Comparison of ENCODE assay signal across 18 cellular contexts in the genomic region with DNA sequence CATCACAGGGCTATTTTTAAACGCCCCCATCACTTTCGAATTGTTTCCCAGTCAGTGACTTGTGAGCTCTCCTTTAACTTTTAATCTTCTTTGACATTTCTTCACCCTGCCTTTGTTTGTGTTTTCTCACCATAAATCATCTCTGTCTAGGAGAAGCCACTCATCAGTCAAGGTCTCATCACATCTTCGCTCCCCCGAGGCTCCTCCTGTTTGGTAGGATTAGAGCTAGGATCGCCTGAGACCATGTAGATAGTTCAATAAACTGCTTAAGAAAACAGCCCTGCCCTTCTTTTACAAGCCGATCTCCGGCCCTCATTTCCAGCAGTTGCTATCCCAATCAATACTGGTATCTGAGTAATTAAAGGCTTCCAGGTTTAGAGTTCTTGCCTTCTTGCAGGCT.
"Had no signal": no experiment of that assay in that cellular context is flagged by ENCODE, and none has a peak within 500 bp of the region (broad histone marks: within the 10 kb centered on the region; RNA-seq: fewer than 3 reads in every experiment).

No MANE protein-coding gene starts in this region.

- H3K36me3 Mint-ChIP-seq: immature natural killer cell; natural killer cell treated with Interleukin-12 subunit alpha and Interleukin-12 subunit beta and Interleukin-15 and Interleukin-18, amount 100 ng/mL, for 72 hours; stimulated activated naive B cell treated with anti-CD40 and anti-IgM and Interleukin-4, amounts not matched to agents 10 μg/mL and 1 μg/mL and 100 μg/mL, for 72 hours had no signal

- H3K4me1 Mint-ChIP-seq: immature natural killer cell; stimulated activated naive B cell treated with anti-CD40 and anti-IgM and Interleukin-4, amounts not matched to agents 10 μg/mL and 1 μg/mL and 100 μg/mL, for 72 hours; stimulated activated naive CD8-positive, alpha-beta T cell treated with anti-CD3 and anti-CD28 coated beads, Interleukin-15, amount 100 ng/mL, for 72 hours had no signal

- H3K9me3 Mint-ChIP-seq: natural killer cell treated with Interleukin-12 subunit alpha and Interleukin-12 subunit beta and Interleukin-15 and Interleukin-18, amount 100 ng/mL, for 72 hours; stimulated activated naive B cell treated with anti-CD40 and anti-IgM and Interleukin-4, amounts not matched to agents 10 μg/mL and 1 μg/mL and 100 μg/mL, for 72 hours had no signal

- H3K4me3 Mint-ChIP-seq: immature natural killer cell; natural killer cell treated with Interleukin-12 subunit alpha and Interleukin-12 subunit beta and Interleukin-15 and Interleukin-18, amount 100 ng/mL, for 72 hours; stimulated activated naive B cell treated with anti-CD40 and anti-IgM and Interleukin-4, amounts not matched to agents 10 μg/mL and 1 μg/mL and 100 μg/mL, for 72 hours; stimulated activated naive CD8-positive, alpha-beta T cell treated with anti-CD3 and anti-CD28 coated beads, Interleukin-15, amount 100 ng/mL, for 72 hours had no signal

- ATAC-seq: esophagus mucosa; gastrocnemius medialis; left lobe of liver; natural killer cell treated with Interleukin-12 subunit alpha and Interleukin-12 subunit beta and Interleukin-15 and Interleukin-18, amount 100 ng/mL, for 72 hours; psoas muscle; sciatic nerve; stimulated activated naive B cell treated with anti-CD40 and anti-IgM and Interleukin-4, amounts not matched to agents 10 μg/mL and 1 μg/mL and 100 μg/mL, for 72 hours; stimulated activated naive CD8-positive, alpha-beta T cell treated with anti-CD3 and anti-CD28 coated beads, Interleukin-15, amount 100 ng/mL, for 72 hours had no signal

- DNase-seq: effector memory CD4-positive, alpha-beta T cell; gastrocnemius medialis; immature natural killer cell; kidney; midbrain; occipital lobe; psoas muscle; spleen; stimulated activated CD4-positive, alpha-beta T cell treated with anti-CD3 and anti-CD28 coated beads, Interleukin-15, amount 100 ng/mL, for 24 hours; stimulated activated CD4-positive, alpha-beta T cell treated with anti-CD3 and anti-CD28 coated beads, Interleukin-1b, Interleukin-23, amount 100 ng/mL, for 48 hours; stimulated activated CD4-positive, alpha-beta T cell treated with anti-CD3 and anti-CD28 coated beads, Interleukin-4, amount 100 ng/mL, for 4 hours; stimulated activated naive B cell treated with anti-CD40 and anti-IgM and Interleukin-4, amounts not matched to agents 10 μg/mL and 1 μg/mL and 100 μg/mL, for 72 hours; stimulated activated naive CD8-positive, alpha-beta T cell treated with anti-CD3 and anti-CD28 coated beads, Interleukin-15, amount 100 ng/mL, for 72 hours; transverse colon had no signal

- H3K27ac Mint-ChIP-seq: immature natural killer cell; natural killer cell treated with Interleukin-12 subunit alpha and Interleukin-12 subunit beta and Interleukin-15 and Interleukin-18, amount 100 ng/mL, for 72 hours; stimulated activated naive B cell treated with anti-CD40 and anti-IgM and Interleukin-4, amounts not matched to agents 10 μg/mL and 1 μg/mL and 100 μg/mL, for 72 hours; stimulated activated naive CD8-positive, alpha-beta T cell treated with anti-CD3 and anti-CD28 coated beads, Interleukin-15, amount 100 ng/mL, for 72 hours had no signal
